Comparison of ENCODE assay signal across 1 cellular context in the genomic region with DNA sequence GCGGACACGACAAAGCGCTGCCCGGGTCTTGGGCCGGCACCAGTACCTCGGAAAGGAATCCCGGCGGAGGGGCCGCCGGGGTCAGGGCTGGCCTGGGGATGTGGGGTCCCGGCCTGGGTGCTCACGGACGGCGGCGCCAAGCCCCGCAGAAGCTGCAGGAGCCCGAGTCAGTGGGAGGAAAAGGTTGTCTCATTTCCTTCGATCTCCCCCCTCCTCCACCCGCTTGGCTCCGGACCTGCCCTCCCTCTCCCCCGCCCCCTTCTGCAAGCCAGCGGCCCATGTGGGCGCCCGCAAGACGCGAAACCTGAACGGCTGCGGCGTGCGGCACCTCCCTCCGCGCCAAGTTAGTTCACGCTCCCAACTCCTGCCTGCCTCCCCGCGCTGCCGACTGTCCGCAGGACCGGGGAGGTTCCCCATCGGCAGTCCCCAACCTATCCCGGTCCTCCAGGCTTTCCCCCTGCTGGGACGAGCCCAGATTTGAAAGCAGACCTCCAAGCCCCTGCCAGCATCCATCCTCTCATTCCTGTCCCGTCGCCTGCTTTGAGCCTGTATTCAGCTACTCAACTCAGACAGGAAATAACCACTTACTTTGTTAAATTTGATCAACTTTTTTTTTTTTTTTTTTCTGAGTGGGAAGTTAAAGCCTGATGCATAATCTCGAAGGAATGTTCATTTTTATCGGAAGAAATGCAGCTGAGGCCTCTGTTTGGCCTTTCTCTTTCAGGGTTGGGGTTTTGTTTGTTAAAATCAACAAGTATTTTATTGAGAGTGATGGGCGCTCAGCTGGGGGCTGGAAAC.
A peak's percentile ranks its signal among the peaks of the same experiment; 100 is the strongest.
TF ChIP-seq lines count a peak whose summit lies in the region.

A gene with protein sequence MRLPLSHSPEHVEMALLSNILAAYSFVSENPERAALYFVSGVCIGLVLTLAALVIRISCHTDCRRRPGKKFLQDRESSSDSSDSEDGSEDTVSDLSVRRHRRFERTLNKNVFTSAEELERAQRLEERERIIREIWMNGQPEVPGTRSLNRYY (minus strand): TSS at position 172 of the 798 bp plus-strand sequence. CDS start 42,799 bp downstream, outside the sequence.

TF ChIP-seq in HepG2, 621 proteins besides CTCF, POLR2A, EP300 and RAD21 (continued from another document and continues in another):
- no peak for TF ChIP-seq ZBTB49 (CRISPR knock-in tag; IDR thresholded peaks at IDR 0.05; ENCODE audit: borderline replicate concordance)
- peak; percentile 85; the same call in 1 of the 2 replicates for TF ChIP-seq ZNF780A (CRISPR knock-in tag; IDR thresholded peaks at IDR 0.05)
- TF ChIP-seq ZUFSP (CRISPR knock-in tag; IDR thresholded peaks at IDR 0.05; ENCODE audit: borderline replicate concordance) = no peak
- peak; percentile 56 for TF ChIP-seq ZFY (CRISPR knock-in tag; IDR thresholded peaks at IDR 0.05)
- TF ChIP-seq ZNF746 (CRISPR knock-in tag; IDR thresholded peaks at IDR 0.05) = peak; percentile 90
- no peak for TF ChIP-seq EZH2 (conservative IDR thresholded peaks at IDR 0.05; ENCODE audit: low read depth, low read length)
- no peak for TF ChIP-seq RXRB (CRISPR knock-in tag; IDR thresholded peaks at IDR 0.05; ENCODE audit: borderline replicate concordance)
- TF ChIP-seq DNMT3B (CRISPR knock-in tag; conservative IDR thresholded peaks at IDR 0.05) = no peak; the same call in 1 of the 2 replicates
- no peak for TF ChIP-seq HOXA7 (CRISPR knock-in tag; IDR thresholded peaks at IDR 0.05)
- no peak for TF ChIP-seq ZNF766 (CRISPR knock-in tag; IDR thresholded peaks at IDR 0.05; ENCODE audit: borderline replicate concordance)
- TF ChIP-seq JUNB (CRISPR knock-in tag; IDR thresholded peaks at IDR 0.05; ENCODE audit: borderline replicate concordance) = no peak
- TF ChIP-seq SOX13 (IDR thresholded peaks at IDR 0.05) = no peak
- TF ChIP-seq SOX13 (CRISPR knock-in tag; conservative IDR thresholded peaks at IDR 0.05 in 1 of 2, IDR thresholded peaks at IDR 0.05 in 1 of 2) = peak in 1 of 2 experiments; percentile 40; a peak in 1 of 4 replicates
- no peak; the same call in none of the 2 replicates for TF ChIP-seq DMAP1 (CRISPR knock-in tag; IDR thresholded peaks at IDR 0.05)
- no peak for TF ChIP-seq PCBP2 (optimal IDR thresholded peaks at IDR 0.05; ENCODE audit: low read depth, low read length, poor library complexity, severe bottlenecking)
- no peak; the same call in 1 of the 2 replicates for TF ChIP-seq SIX1 (CRISPR knock-in tag; IDR thresholded peaks at IDR 0.05; ENCODE audit: borderline replicate concordance)
- no peak; the same call in 1 of the 2 replicates for TF ChIP-seq GMEB2 (CRISPR knock-in tag; IDR thresholded peaks at IDR 0.05; ENCODE audit: low read depth)
- TF ChIP-seq EEA1 (CRISPR knock-in tag; IDR thresholded peaks at IDR 0.05; ENCODE audit: borderline replicate concordance) = no peak
- no peak for TF ChIP-seq ZNF407 (CRISPR knock-in tag; IDR thresholded peaks at IDR 0.05; ENCODE audit: not compliant biosample characterization)
- 0 out of 2 replicates have a peak, but pooled peaks have one; percentile 8 for TF ChIP-seq TARDBP (CRISPR knock-in tag; IDR thresholded peaks at IDR 0.05)
- TF ChIP-seq, protein P1, sequence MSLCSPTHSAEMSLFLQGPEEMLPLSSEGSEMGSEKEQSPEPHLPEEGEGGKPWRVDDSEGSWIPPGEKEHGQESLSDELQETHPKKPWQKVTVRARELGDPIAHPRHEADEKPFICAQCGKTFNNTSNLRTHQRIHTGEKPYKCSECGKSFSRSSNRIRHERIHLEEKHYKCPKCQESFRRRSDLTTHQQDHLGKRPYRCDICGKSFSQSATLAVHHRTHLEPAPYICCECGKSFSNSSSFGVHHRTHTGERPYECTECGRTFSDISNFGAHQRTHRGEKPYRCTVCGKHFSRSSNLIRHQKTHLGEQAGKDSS (CRISPR knock-in tag; IDR thresholded peaks at IDR 0.05; ENCODE audit: borderline replicate concordance, low read depth) = no peak
- peak; percentile 51; the same call in 1 of the 2 replicates for TF ChIP-seq ZNF768 (CRISPR knock-in tag; IDR thresholded peaks at IDR 0.05)
- peak; percentile 78; the same call in 1 of the 2 replicates for TF ChIP-seq BATF2 (CRISPR knock-in tag; IDR thresholded peaks at IDR 0.05)
- TF ChIP-seq HMGA1 (CRISPR knock-in tag; conservative IDR thresholded peaks at IDR 0.05) = no peak
- peak; percentile 70 for TF ChIP-seq ASH2L (IDR thresholded peaks at IDR 0.05; ENCODE audit: insufficient read length, low read depth, low read length)
- TF ChIP-seq FUBP1 (CRISPR knock-in tag; IDR thresholded peaks at IDR 0.05; ENCODE audit: borderline replicate concordance) = no peak
- TF ChIP-seq AFF4 (CRISPR knock-in tag; IDR thresholded peaks at IDR 0.05) = no peak; the same call in 1 of the 2 replicates
- no peak; the same call in 1 of the 2 replicates for TF ChIP-seq FOXA3 (CRISPR knock-in tag; IDR thresholded peaks at IDR 0.05)
